ENCODE assay signal across 17 cellular contexts in the genomic region with DNA sequence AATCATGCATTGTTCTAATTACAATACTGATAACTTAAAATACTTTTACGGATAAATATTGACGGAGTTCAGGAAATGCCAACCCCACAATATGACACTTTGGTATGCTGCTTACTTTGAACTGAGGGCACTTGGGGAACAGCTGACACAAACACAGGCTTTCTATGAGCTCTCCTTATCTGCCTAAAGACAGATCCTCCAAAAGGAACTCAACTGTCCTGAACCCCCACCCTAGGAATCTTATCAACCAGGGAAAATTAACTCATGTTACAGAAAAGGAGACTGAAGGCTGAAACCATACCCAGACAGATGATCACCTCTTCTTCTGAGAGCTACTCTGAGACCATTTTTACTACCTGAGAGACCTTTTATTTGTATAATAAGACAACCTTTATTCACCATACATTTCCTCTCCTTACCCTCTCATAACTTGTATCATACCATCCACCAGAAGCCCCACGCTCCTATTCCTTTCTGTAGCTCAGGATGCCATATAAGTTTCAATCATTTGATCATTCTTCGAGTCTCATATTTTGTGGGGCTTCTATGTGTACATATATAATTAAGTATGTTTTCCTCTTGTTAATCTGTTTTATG.
"Had no signal": no experiment of that assay in that cellular context is flagged by ENCODE, and none has a peak within 500 bp of the region (broad histone marks: within the 10 kb centered on the region; RNA-seq: fewer than 3 reads in every experiment).

No MANE protein-coding gene starts in this region.

- H3K27ac ChIP-seq: adrenal gland, pancreas, suprapubic skin, upper lobe of left lung, VCaP had no signal

- DNase-seq: activated CD8-positive, alpha-beta memory T cell treated with anti-CD3 and anti-CD28 coated beads for 24 hours; activated naive CD4-positive, alpha-beta T cell treated with anti-CD3 and anti-CD28 coated beads, Interleukin-2, amount 50 U/mL, for 16 hours; adrenal gland; central memory CD4-positive, alpha-beta T cell; effector memory CD8-positive, alpha-beta T cell; glutamatergic neuron; left colon; pancreas; stimulated activated CD4-positive, alpha-beta T cell treated with anti-CD3 and anti-CD28 coated beads, Interleukin-4, amount 100 ng/mL, for 1 hour; stimulated activated CD8-positive, alpha-beta memory T cell treated with anti-CD3 and anti-CD28 coated beads, Interleukin-4, amount 100 ng/mL, for 48 hours; stimulated activated naive CD8-positive, alpha-beta T cell treated with anti-CD3 and anti-CD28 coated beads, Interleukin-15, Interleukin-2, amounts not matched to agents 100 U/mL and 50 U/mL, for 24 hours; upper lobe of left lung had no signal

- H3K4me1 ChIP-seq: pancreas, suprapubic skin, upper lobe of left lung had no signal

- H3K27me3 Mint-ChIP-seq: activated CD4-positive, alpha-beta T cell treated with anti-CD3 and anti-CD28 coated beads, Interleukin-2, amount 10 ng/mL, durations not matched to agents 24 days and 14 days; effector memory CD8-positive, alpha-beta T cell had no signal

- H3K9me3 ChIP-seq: adrenal gland, pancreas, suprapubic skin, upper lobe of left lung had no signal

- H3K36me3 ChIP-seq: adrenal gland, pancreas, suprapubic skin had no signal

- H3K4me3 Mint-ChIP-seq: activated CD4-positive, alpha-beta T cell treated with anti-CD3 and anti-CD28 coated beads, Interleukin-2, amount 10 ng/mL, durations not matched to agents 24 days and 14 days; effector memory CD8-positive, alpha-beta T cell; neural crest cell had no signal

- H3K9me3 Mint-ChIP-seq: activated CD4-positive, alpha-beta T cell treated with anti-CD3 and anti-CD28 coated beads, Interleukin-2, amount 10 ng/mL, durations not matched to agents 24 days and 14 days; activated T-helper 2 cell treated with anti-CD3 and anti-CD28 coated beads, Interferon-gamma antibody, Interleukin-2, Interleukin-4, amounts not matched to agents 10 μg/mL and 5 μg/mL and 100 μg/mL, durations not matched to agents 14 hours and 24 hours and 36 hours; effector memory CD8-positive, alpha-beta T cell had no signal

- H3K27ac Mint-ChIP-seq: activated CD4-positive, alpha-beta T cell treated with anti-CD3 and anti-CD28 coated beads, Interleukin-2, amount 10 ng/mL, durations not matched to agents 24 days and 14 days; activated T-helper 2 cell treated with anti-CD3 and anti-CD28 coated beads, Interferon-gamma antibody, Interleukin-2, Interleukin-4, amounts not matched to agents 10 μg/mL and 5 μg/mL and 100 μg/mL, durations not matched to agents 14 hours and 24 hours and 36 hours had no signal

- ATAC-seq: effector memory CD8-positive, alpha-beta T cell; left colon; pancreas; stimulated activated naive CD8-positive, alpha-beta T cell treated with anti-CD3 and anti-CD28 coated beads, Interleukin-15, Interleukin-2, amounts not matched to agents 100 U/mL and 50 U/mL, for 24 hours had no signal

- H3K4me3 ChIP-seq: adrenal gland, pancreas, suprapubic skin, upper lobe of left lung had no signal

- H3K27me3 ChIP-seq: adrenal gland, pancreas, suprapubic skin, upper lobe of left lung had no signal
